In the genomic region with DNA sequence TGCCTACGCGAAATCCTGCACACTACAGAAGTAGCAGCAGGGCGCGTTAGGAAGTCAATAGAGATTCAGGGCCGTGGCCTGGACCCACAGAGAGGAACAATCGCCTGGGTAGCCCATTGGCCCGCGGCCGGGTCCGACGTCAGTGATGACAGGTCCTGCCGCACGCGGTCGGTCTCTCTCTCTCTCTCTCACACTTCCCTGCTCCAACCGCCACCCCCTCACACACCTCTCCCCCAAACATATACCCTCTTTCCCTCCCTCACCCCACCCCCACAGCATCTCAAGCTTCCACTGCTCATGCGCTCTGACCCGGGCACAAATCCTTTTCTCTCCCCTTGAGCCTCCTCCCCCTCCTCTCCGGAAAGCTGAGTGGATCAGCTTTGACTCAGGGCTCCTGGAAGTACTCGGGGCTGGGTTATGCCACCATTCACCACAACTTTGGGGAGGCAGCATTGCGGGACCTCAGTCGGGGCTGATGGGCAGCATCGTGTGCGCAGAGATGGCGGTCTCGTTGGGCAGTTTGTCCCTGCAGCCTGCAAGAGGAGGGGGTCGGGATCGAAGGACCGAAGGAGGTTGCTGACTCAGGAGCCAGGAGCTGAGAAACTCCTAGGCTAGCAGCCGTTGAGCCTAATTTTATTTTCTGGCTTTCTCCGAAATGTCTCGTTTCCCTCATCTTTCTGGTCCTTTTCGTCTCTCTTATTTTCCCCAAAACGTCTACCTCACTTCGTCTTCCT, we compare ENCODE assay signal across 17 cellular contexts. TPM values are rescaled to one million over a fixed set of nuclear protein-coding genes. Genes with fewer than 3 reads are reported as not detected.
DNase-seq lines count a peak whose midpoint lies in the region; ATAC-seq and TF ChIP-seq lines count a peak whose summit lies in the region.
"Had no signal": no experiment of that assay in that cellular context is flagged by ENCODE, and none has a peak within 500 bp of the region (broad histone marks: within the 10 kb centered on the region; RNA-seq: fewer than 3 reads in every experiment).

No MANE protein-coding gene starts in this region.

- H3K9me3 ChIP-seq in iPS DF 6.9 (ENCODE audit: control insufficient read depth, insufficient read depth, low read length) = no peaks in the 10 kb centered on the region
- H3K9me3 ChIP-seq in osteoblast (ENCODE audit: low read depth, low read length) = no peaks in the 10 kb centered on the region
- H3K9me3 ChIP-seq in lower lobe of right lung = no peaks in the 10 kb centered on the region
- no peaks in the 10 kb centered on the region for H3K9me3 ChIP-seq in PC-3 (ENCODE audit: low read length)
- H3K9me3 ChIP-seq: esophagus squamous epithelium, sigmoid colon had no signal

- intact Hi-C loops in lower lobe of right lung (cut with DNase I) = no loop called here
- intact Hi-C loops in PC-3 (cut with micrococcal nuclease) = no loop called here

- DNase-seq in H7 (peak; percentile 88), astrocyte of the hippocampus (ENCODE audit: low read depth, low spot score) (peak; percentile 72), iPS DF 6.9 (ENCODE audit: low read depth, low spot score) (no peak), osteoblast (ENCODE audit: insufficient read length, low spot score, missing footprints) (peak; percentile 91), lower lobe of right lung (no peak), COR-L47 (lab: John Stamatoyannopoulos, UW) (no peak), PC-3 (no peak), kidney tubule cell (ENCODE audit: low spot score) (no peak)
- DNase-seq: activated CD4-positive, alpha-beta T cell treated with anti-CD3 and anti-CD28 coated beads for 36 hours; esophagus squamous epithelium; GF-D8; NCI-H146; NCI-H524 treated with DMSO at 0.1 percent for 48 hours; RPMI8226; sigmoid colon; T-cell had no signal

- BruUV-seq in PC-3 (replicated peaks; lab: Mats Ljungman, UMichigan) = no TSS peak

- H3K4me3 ChIP-seq in H7 (ENCODE audit: insufficient read depth, low read depth, low read length) = peak overlapping the region; percentile 56
- peak overlapping the region; percentile 46; the same call in 1 of the 2 replicates for H3K4me3 ChIP-seq in iPS DF 6.9 (ENCODE audit: low read length)
- H3K4me3 ChIP-seq in osteoblast (ENCODE audit: insufficient read depth, low read length) = no peak overlapping the region
- H3K4me3 ChIP-seq in lower lobe of right lung = no peak overlapping the region
- H3K4me3 ChIP-seq in PC-3 (ENCODE audit: low read length) = no peak overlapping the region
- H3K4me3 ChIP-seq: esophagus squamous epithelium, sigmoid colon had no signal

- H2AFZ ChIP-seq in osteoblast (ENCODE audit: low read length) (no peak overlapping the region), PC-3 (ENCODE audit: low read length) (no peak overlapping the region)

- TF ChIP-seq CTCF in osteoblast (IDR thresholded peaks at IDR 0.05; ENCODE audit: extremely low read depth, low read depth, low read length) = no peak
- no peak for TF ChIP-seq CTCF in lower lobe of right lung (IDR thresholded peaks at IDR 0.05)
- TF ChIP-seq CTCF in PC-3 (conservative IDR thresholded peaks at IDR 0.05; ENCODE audit: low read depth, low read length) = no peak

- CTCF ChIA-PET in PC-3 (lab: Charles Lee) = no interaction called here

- no peaks in the 10 kb centered on the region for H3K36me3 ChIP-seq in H7 (replicated peaks; ENCODE audit: control insufficient read depth, insufficient read depth, low read length)
- H3K36me3 ChIP-seq in iPS DF 6.9 (ENCODE audit: control insufficient read depth, insufficient read depth, low read length) = no peaks in the 10 kb centered on the region
- H3K36me3 ChIP-seq in osteoblast (ENCODE audit: insufficient read depth, low read length) = no peaks in the 10 kb centered on the region
- no peaks in the 10 kb centered on the region for H3K36me3 ChIP-seq in lower lobe of right lung
- no peaks in the 10 kb centered on the region for H3K36me3 ChIP-seq in PC-3 (ENCODE audit: low read depth, low read length)
- H3K36me3 ChIP-seq: esophagus squamous epithelium, sigmoid colon had no signal

- peak overlapping the region; percentile 18 for H3K4me2 ChIP-seq in osteoblast (ENCODE audit: insufficient read depth, low read length)
- H3K4me2 ChIP-seq in PC-3 (ENCODE audit: low read length) = no peak overlapping the region

- POLR2A ChIA-PET in PC-3 (lab: Charles Lee; ENCODE audit: unreplicated experiment) = no interaction called here

- H3K27ac ChIP-seq in iPS DF 6.9 (ENCODE audit: low read length) = no peak overlapping the region
- H3K27ac ChIP-seq in osteoblast (ENCODE audit: low read depth, low read length) = no peak overlapping the region
- H3K27ac ChIP-seq in lower lobe of right lung = no peak overlapping the region
- no peak overlapping the region for H3K27ac ChIP-seq in PC-3 (ENCODE audit: low read length)
- H3K27ac ChIP-seq: C4-2B, esophagus squamous epithelium, sigmoid colon had no signal

- ATAC-seq in lower lobe of right lung = no peak
- ATAC-seq in PC-3 = no peak
- ATAC-seq: activated CD4-positive, alpha-beta T cell treated with anti-CD3 and anti-CD28 coated beads for 36 hours; T-cell had no signal

- no peaks in the 10 kb centered on the region for H4K20me1 ChIP-seq in osteoblast (ENCODE audit: insufficient read depth, low read length)
- H4K20me1 ChIP-seq in PC-3 (ENCODE audit: low read length) = no peaks in the 10 kb centered on the region

- no peaks in the 10 kb centered on the region for H3K9me2 ChIP-seq in PC-3 (replicated peaks; ENCODE audit: low read length)

- H3K79me2 ChIP-seq in osteoblast (ENCODE audit: insufficient read depth, low read length) (no peaks in the 10 kb centered on the region), PC-3 (ENCODE audit: low read length) (no peaks in the 10 kb centered on the region)

- H3K9ac ChIP-seq in PC-3 (ENCODE audit: low read length) = no peak overlapping the region

- H3K4me1 ChIP-seq in iPS DF 6.9 (ENCODE audit: control insufficient read depth, insufficient read depth, low read length) (peaks cover 16% of the 10 kb centered on the region; the same call in 1 of the 2 replicates), osteoblast (ENCODE audit: insufficient read depth, low read length) (no peaks in the 10 kb centered on the region), lower lobe of right lung (peaks cover 14% of the 10 kb centered on the region), PC-3 (ENCODE audit: insufficient read depth, low read length) (no peaks in the 10 kb centered on the region)

- peaks cover 90% of the 10 kb centered on the region for H3K27me3 ChIP-seq in H7 (ENCODE audit: control insufficient read depth, insufficient read depth, low read length)
- peaks cover 49% of the 10 kb centered on the region for H3K27me3 ChIP-seq in iPS DF 6.9 (ENCODE audit: control insufficient read depth, insufficient read depth, low read length)
- peaks cover 89% of the 10 kb centered on the region for H3K27me3 ChIP-seq in osteoblast (ENCODE audit: insufficient read depth, low read length)
- peaks cover 96% of the 10 kb centered on the region for H3K27me3 ChIP-seq in lower lobe of right lung (ENCODE audit: low read depth)
- H3K27me3 ChIP-seq in PC-3 (ENCODE audit: low read length) = peaks cover 38% of the 10 kb centered on the region

- H3F3A ChIP-seq in PC-3 (ENCODE audit: low read length, unreplicated experiment) = no peaks in the 10 kb centered on the region

- WGBS in iPS DF 6.9 (ENCODE audit: insufficient coverage, insufficient read length) = no CpG with 5 or more reads among the region's 35 CpGs

RNA-seq across cellular contexts. Expression of a gene that starts 9.0 kb away (rescaled TPM):
- 0.59 TPM in 1 of 2 replicates, not detected in the other for total RNA-seq in H7 (2014; rRNA removed; shearing (Covaris generic))
- total RNA-seq in osteoblast (0.29 and 0.72 TPM in 2 replicates), lower lobe of right lung (not detected), PC-3 (2014; rRNA removed) (not detected in 2 replicates)
- total RNA-seq: activated CD4-positive, alpha-beta T cell treated with anti-CD3 and anti-CD28 coated beads for 36 hours; esophagus squamous epithelium; sigmoid colon; T-cell had no signal

RNA-seq across cellular contexts. Expression of a gene that starts 11.8 kb away (rescaled TPM):
- 2.0 and 3.5 TPM in 2 replicates for total RNA-seq in H7 (2014; rRNA removed; shearing (Covaris generic))
- total RNA-seq in osteoblast = 2.1 and 3.6 TPM in 2 replicates
- total RNA-seq in lower lobe of right lung = not detected
- not detected in 2 replicates for total RNA-seq in PC-3 (2014; rRNA removed)
- total RNA-seq: activated CD4-positive, alpha-beta T cell treated with anti-CD3 and anti-CD28 coated beads for 36 hours; esophagus squamous epithelium; sigmoid colon; T-cell had no signal

Comparison
In these comparisons a context has a peak if more than half of its experiments do, and no peak if none do; other contexts are left out.
1. DNase-seq: peak in H7 (single experiment), astrocyte of the hippocampus (single experiment) and osteoblast (single experiment); none in iPS DF 6.9 (single experiment), lower lobe of right lung (single experiment), COR-L47 (single experiment), PC-3 (single experiment) and kidney tubule cell (single experiment).
2. H3K4me3 ChIP-seq: peak in H7 (single experiment) and iPS DF 6.9 (single experiment); none in osteoblast (single experiment), lower lobe of right lung (single experiment) and PC-3 (single experiment).